In genomic region chr7:26152782-26153245, GRCh38 we compare ENCODE assay signal across 8 cellular contexts. TPM values are rescaled to one million over a fixed set of nuclear protein-coding genes. Genes with fewer than 3 reads are reported as not detected.
DNase-seq lines count a peak whose midpoint lies in the region; ATAC-seq, FAIRE-seq and TF ChIP-seq lines count a peak whose summit lies in the region.
"Not testable (repeated sequence)": the region's sequence is repeated elsewhere in the genome, so short reads cannot be mapped to it uniquely, and the experiment has no call there.

No MANE protein-coding gene starts in this region.

- H3K4ac ChIP-seq in trophoblast cell (ENCODE audit: low read depth, low read length) = peak overlapping the region; percentile 36

- peak overlapping the region; percentile 91 for H3K27ac Mint-ChIP-seq in activated CD4-positive, alpha-beta T cell treated with anti-CD3 and anti-CD28 coated beads, Interleukin-2, amount 10 ng/mL, durations not matched to agents 7 days and 5 days

- FAIRE-seq in bronchial epithelial cell (lab: Jason Lieb, UNC) = not testable (repeated sequence)

- not testable (repeated sequence) for H3K36me3 ChIP-seq in HEK293 (ENCODE audit: control insufficient read depth in 2 of 2, insufficient read depth in 1 of 2, low read length in 2 of 2); KMS-11 (ENCODE audit: insufficient read depth); bronchial epithelial cell (ENCODE audit: control insufficient read depth, insufficient read depth, low read length); trophoblast cell (ENCODE audit: control insufficient read depth in 1 of 2, insufficient read depth in 2 of 2, low read length in 2 of 2); upper lobe of right lung

- H3K4me1 Mint-ChIP-seq in activated CD4-positive, alpha-beta T cell treated with anti-CD3 and anti-CD28 coated beads, Interleukin-2, amount 10 ng/mL, durations not matched to agents 7 days and 5 days = peaks cover 68% of the 10 kb centered on the region

- no CpG with 5 or more reads among the region's 54 CpGs for WGBS in trophoblast cell (ENCODE audit: extremely low coverage, insufficient coverage, insufficient read length)

- CTCF ChIA-PET in HEK293 (lab: Yijun Ruan, JAX) = interaction anchor here (1.0 to 1.7 kb wide), 2 partner anchors 28 to 45 kb away, joined by 4 read pairs; no protein-coding TSS in a partner anchor
- CTCF ChIA-PET in activated CD4-positive, alpha-beta T cell treated with anti-CD3 and anti-CD28 coated beads, Interleukin-2, amount 10 ng/mL, durations not matched to agents 7 days and 5 days (lab: Charles Lee) = interaction anchor here (1.2 to 3.6 kb wide), 6 partner anchors 9 to 290 kb away, joined by 3 to 17 read pairs (median 6); no protein-coding TSS in a partner anchor

- not testable (repeated sequence) for H4K12ac ChIP-seq in trophoblast cell (ENCODE audit: low read depth, low read length)

- intact Hi-C loops in upper lobe of right lung (cut with DNase I) = not testable (repeated sequence)

- not testable (repeated sequence) for H3K27me3 Mint-ChIP-seq in activated CD4-positive, alpha-beta T cell treated with anti-CD3 and anti-CD28 coated beads, Interleukin-2, amount 10 ng/mL, durations not matched to agents 7 days and 5 days

- not testable (repeated sequence) for H2BK12ac ChIP-seq in trophoblast cell (ENCODE audit: low read length)

- peaks cover 56% of the 10 kb centered on the region for H3K79me2 ChIP-seq in KMS-11 (ENCODE audit: insufficient read depth, low read depth)
- not testable (repeated sequence) for H3K79me2 ChIP-seq in trophoblast cell (ENCODE audit: control insufficient read depth, insufficient read depth, low read length, poor library complexity)

- not testable (repeated sequence) for TF ChIP-seq CTCF in HEK293 (tag by site-specific recombination; IDR thresholded peaks at IDR 0.05); KMS-11 (conservative IDR thresholded peaks at IDR 0.05; ENCODE audit: low read depth, low read length); bronchial epithelial cell (IDR thresholded peaks at IDR 0.05; ENCODE audit: insufficient read depth, low read length, severe bottlenecking); upper lobe of right lung (IDR thresholded peaks at IDR 0.05)

- H2AK5ac ChIP-seq in trophoblast cell (ENCODE audit: low read length) = not testable (repeated sequence)

- POLR2A ChIA-PET in HEK293 (lab: Yijun Ruan, JAX) = interaction anchor here (0.7 to 2.1 kb wide), 8 partner anchors 8 to 290 kb away, joined by 3 to 15 read pairs (median 4); no protein-coding TSS in a partner anchor
- POLR2A ChIA-PET in activated CD4-positive, alpha-beta T cell treated with anti-CD3 and anti-CD28 coated beads, Interleukin-2, amount 10 ng/mL, durations not matched to agents 7 days and 5 days (lab: Charles Lee) = interaction anchor here (1.1 to 1.5 kb wide), 2 partner anchors 36 to 46 kb away, joined by 3 to 10 read pairs; no protein-coding TSS in a partner anchor

- not testable (repeated sequence) for H3K4me1 ChIP-seq in HEK293 (ENCODE audit: control insufficient read depth, insufficient read depth, low read length)
- H3K4me1 ChIP-seq in KMS-11 (ENCODE audit: low read depth, poor library complexity, severe bottlenecking) (peaks cover 48% of the 10 kb centered on the region), trophoblast cell (ENCODE audit: control insufficient read depth in 1 of 2, insufficient read depth in 2 of 2, low read length in 2 of 2) (peaks cover 13 to 30% of the 10 kb centered on the region in 2 experiments), upper lobe of right lung (peaks cover 40% of the 10 kb centered on the region)

- peak overlapping the region; percentile 50 for H2BK120ac ChIP-seq in trophoblast cell (ENCODE audit: insufficient read depth, low read length, poor library complexity)

- not testable (repeated sequence) for H2BK5ac ChIP-seq in trophoblast cell (ENCODE audit: low read depth, low read length, poor library complexity)

- H3K9me3 ChIP-seq in HEK293 (ENCODE audit: control insufficient read depth, insufficient read depth, low read depth, low read length); iPS-18c (ENCODE audit: control insufficient read depth, insufficient read depth, low read length); trophoblast cell (ENCODE audit: insufficient read depth, low read depth, low read length); upper lobe of right lung: not testable (repeated sequence)

- H3K9me3 Mint-ChIP-seq in activated CD4-positive, alpha-beta T cell treated with anti-CD3 and anti-CD28 coated beads, Interleukin-2, amount 10 ng/mL, durations not matched to agents 7 days and 5 days = not testable (repeated sequence)

- not testable (repeated sequence) for H4K20me1 ChIP-seq in KMS-11 (ENCODE audit: insufficient read depth)

- H3K23ac ChIP-seq in trophoblast cell (ENCODE audit: low read length) = not testable (repeated sequence)

- H3K27ac ChIP-seq in HEK293 (ENCODE audit: extremely low read depth, low read depth, low read length) (peak overlapping the region; percentile 71; the same call in 1 of the 2 replicates), KMS-11 (peak overlapping the region; percentile 99)
- not testable (repeated sequence) for H3K27ac ChIP-seq in trophoblast cell (ENCODE audit: low read depth, low read length); upper lobe of right lung

- not testable (repeated sequence) for H3K36me3 Mint-ChIP-seq in activated CD4-positive, alpha-beta T cell treated with anti-CD3 and anti-CD28 coated beads, Interleukin-2, amount 10 ng/mL, durations not matched to agents 7 days and 5 days (ENCODE audit: low read depth)

- peak overlapping the region; percentile 88 for H3K4me3 Mint-ChIP-seq in activated CD4-positive, alpha-beta T cell treated with anti-CD3 and anti-CD28 coated beads, Interleukin-2, amount 10 ng/mL, durations not matched to agents 7 days and 5 days

- H3K27me3 ChIP-seq in KMS-11 (ENCODE audit: insufficient read depth, low read depth); bronchial epithelial cell (ENCODE audit: control insufficient read depth, insufficient read depth, low read length); trophoblast cell (ENCODE audit: insufficient read depth, low read length); upper lobe of right lung: not testable (repeated sequence)

- H3K9ac ChIP-seq in KMS-11 = peak overlapping the region; percentile 82
- H3K9ac ChIP-seq in trophoblast cell (ENCODE audit: low read length) = peak overlapping the region; percentile 39

- H3K18ac ChIP-seq in trophoblast cell (ENCODE audit: low read length) = peak overlapping the region; percentile 54

- H3K79me1 ChIP-seq in trophoblast cell (ENCODE audit: low read length) = peaks cover 13% of the 10 kb centered on the region

- H3K14ac ChIP-seq in trophoblast cell (ENCODE audit: low read length) = not testable (repeated sequence)

- peak overlapping the region; percentile 71 for H3K4me3 ChIP-seq in HEK293 (ENCODE audit: low read depth, low read length)
- H3K4me3 ChIP-seq in KMS-11 (IDR thresholded peaks at IDR 0.05; ENCODE audit: insufficient read depth, low read depth, low read length) = peak overlapping the region; percentile 15
- H3K4me3 ChIP-seq in bronchial epithelial cell (ENCODE audit: low read depth, low read length) = peak overlapping the region; percentile 45
- H3K4me3 ChIP-seq in iPS-18c (ENCODE audit: insufficient read depth, low read depth, low read length) = peak overlapping the region; percentile 69
- peak overlapping the region; percentile 79 for H3K4me3 ChIP-seq in trophoblast cell (ENCODE audit: low read depth, low read length)
- H3K4me3 ChIP-seq in upper lobe of right lung = peak overlapping the region; percentile 61

- H4K91ac ChIP-seq in trophoblast cell (ENCODE audit: low read depth, low read length) = peak overlapping the region; percentile 52

- H3K4me2 ChIP-seq in KMS-11 = peak overlapping the region; percentile 80
- H3K4me2 ChIP-seq in trophoblast cell (ENCODE audit: low read length) = peak overlapping the region; percentile 90

- peak overlapping the region; percentile 20 for H4K8ac ChIP-seq in trophoblast cell (ENCODE audit: low read depth, low read length)

- ATAC-seq in GM18502 (IDR thresholded peaks at IDR 0.05; ENCODE audit: poor library complexity, unreplicated experiment) (peak; percentile 21), upper lobe of right lung (peak; percentile 16)

- DNase-seq in activated CD4-positive, alpha-beta T cell treated with anti-CD3 and anti-CD28 coated beads, Interleukin-2, amount 10 ng/mL, durations not matched to agents 7 days and 5 days = peak; percentile 41
- DNase-seq in bronchial epithelial cell (ENCODE audit: low read depth); trophoblast cell; upper lobe of right lung: not testable (repeated sequence)

- H2AFZ ChIP-seq in KMS-11 (ENCODE audit: low read depth); trophoblast cell (ENCODE audit: insufficient read depth, low read length, poor library complexity): not testable (repeated sequence)

TF ChIP-seq in HEK293, 187 proteins besides CTCF, POLR2A, EP300 and RAD21 (continues in another document):
- TF ChIP-seq ZNF600 (tag by site-specific recombination; IDR thresholded peaks at IDR 0.05) = peak; percentile 61

RNA-seq across cellular contexts. Expression of gene NFE2L3, which starts 0.8 kb away (rescaled TPM):
- 10 to 100 TPM; 12.0 to 15.3 TPM for total RNA-seq in activated CD4-positive, alpha-beta T cell treated with anti-CD3 and anti-CD28 coated beads, Interleukin-2, amount 10 ng/mL, durations not matched to agents 7 days and 5 days
- total RNA-seq in bronchial epithelial cell (5.8 and 6.4 TPM in 2 replicates), upper lobe of right lung (4.1 TPM)
- 142 and 159 TPM in 2 replicates for polyA plus RNA-seq in trophoblast cell (2013)

RNA-seq across cellular contexts. Expression of gene HNRNPA2B1, which starts 47.7 kb away (rescaled TPM):
- 100 to 1,000 TPM; 649 to 781 TPM for total RNA-seq in activated CD4-positive, alpha-beta T cell treated with anti-CD3 and anti-CD28 coated beads, Interleukin-2, amount 10 ng/mL, durations not matched to agents 7 days and 5 days
- 62.7 and 107 TPM in 2 replicates for total RNA-seq in bronchial epithelial cell
- polyA plus RNA-seq in trophoblast cell (2013) = 576 and 608 TPM in 2 replicates
- 343 TPM for total RNA-seq in upper lobe of right lung

RNA-seq across cellular contexts. Expression of gene CBX3, which starts 48.7 kb away (rescaled TPM):
- total RNA-seq in activated CD4-positive, alpha-beta T cell treated with anti-CD3 and anti-CD28 coated beads, Interleukin-2, amount 10 ng/mL, durations not matched to agents 7 days and 5 days = 100 to 1,000 TPM; 217 to 235 TPM
- 52.9 and 87.7 TPM in 2 replicates for total RNA-seq in bronchial epithelial cell
- 270 TPM in 2 replicates for polyA plus RNA-seq in trophoblast cell (2013)
- total RNA-seq in upper lobe of right lung = 83.8 TPM

Comparison
In these comparisons a context has a peak if more than half of its experiments do, and no peak if none do; other contexts are left out.
1. H3K4me3 ChIP-seq: peak in every context shown above with its lines; median percentile 79 in trophoblast cell; 71 in HEK293; 69 in iPS-18c; 61 in upper lobe of right lung; 45 in bronchial epithelial cell; 15 in KMS-11.